ENCODE assay signal across 8 cellular contexts in genomic region chr11:123580557-123581275, GRCh38.
DNase-seq lines count a peak whose midpoint lies in the region; ATAC-seq lines count a peak whose summit lies in the region.

No MANE protein-coding gene starts in this region.

- intact Hi-C loops in activated CD4-positive, alpha-beta T cell treated with anti-CD3 and anti-CD28 coated beads, Interleukin-2, amount 10 ng/mL, durations not matched to agents 24 days and 14 days (cut with micrococcal nuclease), result loop anchor here (1.0 kb wide), 1 partner anchor 127 kb away; no protein-coding TSS in a partner anchor

- ATAC-seq in HG02884 (IDR thresholded peaks at IDR 0.05; ENCODE audit: unreplicated experiment), result peak; percentile 88
- ATAC-seq in memory B cell (ENCODE audit: low read depth), result peak; percentile 87

- peak overlapping the region; percentile 53 for H3K27ac Mint-ChIP-seq in activated CD4-positive, alpha-beta T cell treated with anti-CD3 and anti-CD28 coated beads, Interleukin-2, amount 10 ng/mL, durations not matched to agents 24 days and 14 days
- no peak overlapping the region for H3K27ac Mint-ChIP-seq in memory B cell

- no peaks in the 10 kb centered on the region for H3K9me3 Mint-ChIP-seq in activated CD4-positive, alpha-beta T cell treated with anti-CD3 and anti-CD28 coated beads, Interleukin-2, amount 10 ng/mL, durations not matched to agents 24 days and 14 days
- H3K9me3 Mint-ChIP-seq in memory B cell, result peaks cover 2% of the 10 kb centered on the region

- peak; percentile 28 for DNase-seq in SIG-M5 treated with dmso at 0.1 percent for 504 hours (lab: John Stamatoyannopoulos, UW; ENCODE audit: unreplicated experiment)
- no peak for DNase-seq in SIG-M5 (lab: John Stamatoyannopoulos, UW)
- DNase-seq in NCI-H2107 treated with DMSO at 0.1 percent for 48 hours (lab: John Stamatoyannopoulos, UW; ENCODE audit: unreplicated experiment), result peak; percentile 37
- DNase-seq in activated CD4-positive, alpha-beta T cell treated with anti-CD3 and anti-CD28 coated beads, Interleukin-2, amount 10 ng/mL, durations not matched to agents 24 days and 14 days, result peak; percentile 91
- DNase-seq in dermis blood vessel endothelial cell, result peak; percentile 69
- peak; percentile 49 to 63 for DNase-seq in memory B cell (ENCODE audit: low spot score in 2 of 2)
- peak; percentile 31 for DNase-seq in stimulated activated CD8-positive, alpha-beta memory T cell treated with anti-CD3 and anti-CD28 coated beads, Interleukin-4, amount 100 ng/mL, for 24 hours (ENCODE audit: low read depth)

- H3K4me3 Mint-ChIP-seq in activated CD4-positive, alpha-beta T cell treated with anti-CD3 and anti-CD28 coated beads, Interleukin-2, amount 10 ng/mL, durations not matched to agents 24 days and 14 days, result no peak overlapping the region
- no peak overlapping the region for H3K4me3 Mint-ChIP-seq in memory B cell

- no peaks in the 10 kb centered on the region for H3K27me3 Mint-ChIP-seq in activated CD4-positive, alpha-beta T cell treated with anti-CD3 and anti-CD28 coated beads, Interleukin-2, amount 10 ng/mL, durations not matched to agents 24 days and 14 days
- peaks cover 11% of the 10 kb centered on the region for H3K27me3 Mint-ChIP-seq in memory B cell

- H3K36me3 Mint-ChIP-seq in activated CD4-positive, alpha-beta T cell treated with anti-CD3 and anti-CD28 coated beads, Interleukin-2, amount 10 ng/mL, durations not matched to agents 24 days and 14 days (ENCODE audit: low read depth), result peaks cover 32% of the 10 kb centered on the region
- no peaks in the 10 kb centered on the region for H3K36me3 Mint-ChIP-seq in memory B cell

- peaks cover 19% of the 10 kb centered on the region for H3K4me1 Mint-ChIP-seq in activated CD4-positive, alpha-beta T cell treated with anti-CD3 and anti-CD28 coated beads, Interleukin-2, amount 10 ng/mL, durations not matched to agents 24 days and 14 days
- peaks cover 16% of the 10 kb centered on the region for H3K4me1 Mint-ChIP-seq in memory B cell
